ENCODE assay signal across 27 cellular contexts in the genomic region with DNA sequence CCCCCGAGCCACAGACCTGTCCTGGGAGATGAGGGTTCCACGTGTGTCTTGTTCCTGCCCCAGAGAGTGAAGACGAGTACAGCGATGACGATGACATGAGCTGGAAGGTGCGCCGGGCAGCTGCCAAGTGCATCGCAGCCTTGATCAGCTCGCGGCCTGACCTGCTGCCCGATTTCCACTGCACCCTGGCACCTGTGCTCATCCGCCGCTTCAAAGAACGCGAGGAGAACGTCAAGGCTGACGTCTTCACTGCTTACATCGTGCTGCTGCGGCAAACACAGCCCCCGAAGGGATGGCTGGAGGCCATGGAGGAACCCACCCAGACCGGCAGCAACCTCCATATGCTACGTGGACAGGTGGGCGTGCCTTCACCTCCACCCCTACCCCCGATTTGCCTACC. TPM values are rescaled to one million over a fixed set of nuclear protein-coding genes. Genes with fewer than 3 reads are reported as not detected.
DNase-seq lines count a peak whose midpoint lies in the region; ATAC-seq, FAIRE-seq and TF ChIP-seq lines count a peak whose summit lies in the region.
"Had no signal": no experiment of that assay in that cellular context is flagged by ENCODE, and none has a peak within 500 bp of the region (broad histone marks: within the 10 kb centered on the region; RNA-seq: fewer than 3 reads in every experiment).

No MANE protein-coding gene starts in this region.

- CTCF ChIA-PET in K562 (lab: Yijun Ruan, JAX; ENCODE audit: low intra/inter-chr PET ratio): no interaction called here

- H3K23ac ChIP-seq in neuronal stem cell (ENCODE audit: low read depth, low read length, poor library complexity): no peak overlapping the region

- H3K36me3 ChIP-seq in K562 (ENCODE audit: control insufficient read depth, insufficient read depth, low read length) (peaks cover 62% of the 10 kb centered on the region; the same call in 1 of the 3 replicates), neuronal stem cell (replicated peaks in 1 of 2; ENCODE audit: control insufficient read depth in 2 of 2, insufficient read depth in 2 of 2, low read length in 2 of 2) (peaks cover 7 to 20% of the 10 kb centered on the region in 2 donors), psoas muscle (ENCODE audit: insufficient read depth in 1 of 2, low read depth in 1 of 2) (peaks cover 0 to 88% of the 10 kb centered on the region in 2 donors)
- H3K36me3 ChIP-seq: BE2C had no signal

- intact Hi-C loops in K562 (cut with micrococcal nuclease): no loop called here
- intact Hi-C loops in psoas muscle (cut with DNase I): no loop called here

- H4K91ac ChIP-seq in neuronal stem cell (ENCODE audit: low read depth, low read length, poor library complexity): no peak overlapping the region

- H3K27me3 ChIP-seq in K562 (ENCODE audit: control insufficient read depth in 2 of 2, insufficient read depth in 2 of 2, low read length in 2 of 2): no peaks in the 10 kb centered on the region
- H3K27me3 ChIP-seq in neuronal stem cell (ENCODE audit: control insufficient read depth in 3 of 3, insufficient read depth in 3 of 3, low read depth in 1 of 3, low read length in 3 of 3): no peaks in the 10 kb centered on the region
- no peaks in the 10 kb centered on the region for H3K27me3 ChIP-seq in psoas muscle (ENCODE audit: insufficient read depth in 3 of 3, low read length in 2 of 3)
- H3K27me3 ChIP-seq: BE2C; BLaER1 treated with 17β-estradiol and CSF1 and Interleukin-3, amounts not matched to agents 10 nM and 100 nM had no signal

- TF ChIP-seq EP300 in K562 (IDR thresholded peaks at IDR 0.05; ENCODE audit: low read length): no peak

- WGBS in K562 (ENCODE audit: insufficient coverage, low coverage, missing lambda C conversion rate): 73% methylated on average over 24 of the region's 24 CpGs
- WGBS in neuronal stem cell (ENCODE audit: extremely low coverage in 2 of 2, insufficient read length in 2 of 2, insufficient replicate concordance in 1 of 2), 2 donors: no CpG with 5 or more reads among the region's 24 CpGs
- 78 to 84% (median 84%) methylated on average over 24 of the region's 24 CpGs for WGBS in psoas muscle, 3 donors

- POLR2A ChIA-PET in K562 (lab: Yijun Ruan, JAX): interaction anchor here (0.6 to 6.0 kb wide), 4 partner anchors 11 to 73 kb away, joined by 3 to 61 read pairs (median 3); a partner anchor contains a TSS

- H3K9me1 ChIP-seq in K562 (ENCODE audit: control insufficient read depth, insufficient read depth, low read length): no peaks in the 10 kb centered on the region

- TF ChIP-seq POLR2A in K562 (conservative IDR thresholded peaks at IDR 0.05): no peak

- no peak overlapping the region for H2AFZ ChIP-seq in K562 (ENCODE audit: low read depth, low read length)
- no peak overlapping the region for H2AFZ ChIP-seq in neuronal stem cell (ENCODE audit: low read length)

- H2BK12ac ChIP-seq in neuronal stem cell (ENCODE audit: low read length): no peak overlapping the region

- DNase-seq in K562 (ENCODE audit: extremely low read depth in 1 of 4, low spot score in 3 of 4) (no peak), neuronal stem cell (ENCODE audit: low spot score) (no peak), psoas muscle (no peak), NCI-H1694 treated with DMSO at 0.1 percent for 48 hours (lab: John Stamatoyannopoulos, UW) (no peak)
- no peak for DNase-seq in stimulated activated CD4-positive, alpha-beta T cell treated with anti-CD3 and anti-CD28 coated beads, Interleukin-12 subunit alpha, Interleukin-12 subunit beta, amount 100 ng/mL, for 4 hours
- DNase-seq: 8988T; ACHN; AML-193; BE2C; CD4-positive, alpha-beta T cell; CD8-positive, alpha-beta memory T cell; DMS 273 treated with DMSO at 0.1 percent for 48 hours; DMS79; GF-D8; GOT3; HFFc6 had no signal

- H2BK15ac ChIP-seq in neuronal stem cell (ENCODE audit: low read length): no peak overlapping the region

- H4K8ac ChIP-seq in neuronal stem cell (ENCODE audit: low read depth, low read length): no peak overlapping the region

- no peak for TF ChIP-seq CTCF in K562 (IDR thresholded peaks at IDR 0.05 in 2 of 3, conservative IDR thresholded peaks at IDR 0.05 in 1 of 3; ENCODE audit: insufficient read depth in 2 of 3, low read depth in 1 of 3, low read length in 3 of 3)
- no peak for TF ChIP-seq CTCF in psoas muscle (IDR thresholded peaks at IDR 0.05)

- H3K14ac ChIP-seq in neuronal stem cell (ENCODE audit: low read length): peak overlapping the region; percentile 31

- H2BK120ac ChIP-seq in neuronal stem cell (ENCODE audit: low read depth, low read length): no peak overlapping the region

- H3K4me2 ChIP-seq in K562 (ENCODE audit: insufficient read depth, low read length) (no peak overlapping the region), neuronal stem cell (ENCODE audit: insufficient read depth, low read length, poor library complexity, severe bottlenecking) (no peak overlapping the region)
- H3K4me2 ChIP-seq: A549; BLaER1 treated with 17β-estradiol and CSF1 and Interleukin-3, amounts not matched to agents 10 nM and 100 nM had no signal

- no peak for FAIRE-seq in K562 (lab: Jason Lieb, UNC)
- FAIRE-seq: A549, D721Med, GM12891, GM18507, H54 had no signal

- H4K20me1 ChIP-seq in K562 (replicated peaks; ENCODE audit: control insufficient read depth, insufficient read depth, low read length): no peaks in the 10 kb centered on the region; the same call in 1 of the 2 replicates

- H2AK5ac ChIP-seq in neuronal stem cell (ENCODE audit: low read depth, low read length): no peak overlapping the region

- H3K27ac ChIP-seq in K562 (ENCODE audit: extremely low read depth, low read depth, low read length) (no peak overlapping the region), neuronal stem cell (replicated peaks; ENCODE audit: low read length) (no peak overlapping the region), psoas muscle (peak overlapping the region; percentile 36)
- H3K27ac ChIP-seq: A549; BLaER1 treated with 17β-estradiol and CSF1 and Interleukin-3, amounts not matched to agents 10 nM and 100 nM had no signal

- H2BK5ac ChIP-seq in neuronal stem cell (ENCODE audit: low read length): no peak overlapping the region

- H3K9me3 ChIP-seq in K562 (replicated peaks; ENCODE audit: control insufficient read depth, insufficient read depth, low read depth, low read length) (no peaks in the 10 kb centered on the region), neuronal stem cell (replicated peaks in 1 of 2; ENCODE audit: control insufficient read depth in 2 of 2, insufficient read depth in 1 of 2, low read depth in 1 of 2, low read length in 2 of 2) (no peaks in the 10 kb centered on the region), psoas muscle (no peaks in the 10 kb centered on the region)
- H3K9me3 ChIP-seq: A549; BE2C; BLaER1 treated with 17β-estradiol and CSF1 and Interleukin-3, amounts not matched to agents 10 nM and 100 nM; HAP-1 had no signal

- in situ Hi-C loops in K562 (cut with MboI): no loop called here

- H3K4me3 ChIP-seq in K562 (no peak overlapping the region), neuronal stem cell (ENCODE audit: low read length in 2 of 2) (peak overlapping the region in 1 of 2 donors; percentile 56), psoas muscle (no peak overlapping the region)
- H3K4me3 ChIP-seq: A549; BLaER1 treated with 17β-estradiol and CSF1 and Interleukin-3, amounts not matched to agents 10 nM and 100 nM; HAP-1 had no signal

- H3K79me2 ChIP-seq in K562 (ENCODE audit: control insufficient read depth, insufficient read depth, low read length): no peaks in the 10 kb centered on the region

- peak overlapping the region; percentile 35 for H3K18ac ChIP-seq in neuronal stem cell (ENCODE audit: low read length)

- H3K79me1 ChIP-seq in neuronal stem cell (ENCODE audit: low read depth, low read length): no peaks in the 10 kb centered on the region

- H3K4me1 ChIP-seq in K562 (replicated peaks in 1 of 2; ENCODE audit: control insufficient read depth in 2 of 2, insufficient read depth in 2 of 2, low read length in 2 of 2): peaks cover 9 to 29% of the 10 kb centered on the region in 2 experiments; a peak in 4 of 5 replicates
- peaks cover 4 to 6% of the 10 kb centered on the region in 2 donors for H3K4me1 ChIP-seq in neuronal stem cell (ENCODE audit: control insufficient read depth in 2 of 2, insufficient read depth in 1 of 2, low read depth in 1 of 2, low read length in 2 of 2)
- peaks cover 23% of the 10 kb centered on the region for H3K4me1 ChIP-seq in psoas muscle
- H3K4me1 ChIP-seq: BE2C, HAP-1 had no signal

- no peak overlapping the region for H3K9ac ChIP-seq in K562 (ENCODE audit: insufficient read depth in 1 of 2, low read depth in 2 of 2, low read length in 2 of 2)
- H3K9ac ChIP-seq in neuronal stem cell (ENCODE audit: low read depth, low read length, poor library complexity): no peak overlapping the region
- H3K9ac ChIP-seq: BLaER1 treated with 17β-estradiol and CSF1 and Interleukin-3, amounts not matched to agents 10 nM and 100 nM had no signal

- BruUV-seq in K562 (replicated peaks; lab: Mats Ljungman, UMichigan): no TSS peak

- TF ChIP-seq RAD21 in K562 (CRISPR knock-in tag; conservative IDR thresholded peaks at IDR 0.05 in 1 of 2, IDR thresholded peaks at IDR 0.05 in 1 of 2): no peak

- no peak for ATAC-seq in K562
- no peak for ATAC-seq in psoas muscle
- no peak for ATAC-seq in GM19324 (IDR thresholded peaks at IDR 0.05; ENCODE audit: low FRiP score, unreplicated experiment)

- H3K4ac ChIP-seq in neuronal stem cell (ENCODE audit: low read length): no peak overlapping the region

RNA-seq across cellular contexts. Expression of a gene that starts 18.6 kb away (rescaled TPM):
- total RNA-seq in K562 (2011; cell fraction: chromatin; rRNA removed; ENCODE audit: low replicate concordance): 16.3 and 50.5 TPM in 2 replicates
- 28.2 and 28.5 TPM in 2 replicates for total RNA-seq in K562 (2011; cell fraction: nucleolus; rRNA removed)
- 14.7 and 16.9 TPM in 2 replicates for total RNA-seq in K562 (2011; cell fraction: nucleoplasm; rRNA removed)
- 6.4 and 7.8 TPM in 2 replicates for total RNA-seq in K562 (2014; rRNA removed)
- 2.5 and 3.1 TPM in 2 replicates for total RNA-seq in K562 (2014; rRNA removed; fragmentation: Illumina TruSeq; extraction: Trizol)
- 4.3 and 4.9 TPM in 2 replicates for total RNA-seq in K562 (2015; rRNA removed; fragmentation: Illumina TruSeq; extraction: Trizol)
- total RNA-seq in K562 (2021): 14.2 and 14.9 TPM in 2 replicates
- 4.6 and 5.0 TPM in 2 replicates for polyA plus RNA-seq in K562 (2011; rRNA removed)
- polyA plus RNA-seq in K562 (2011; cell fraction: cytosol; rRNA removed): 3.2 and 10.0 TPM in 2 replicates
- polyA plus RNA-seq in K562 (2011; cell fraction: nucleus; rRNA removed): 10.2 and 21.2 TPM in 2 replicates
- 6.1 and 10.3 TPM in 2 replicates for polyA plus RNA-seq in K562 (2012)
- polyA plus RNA-seq in K562 (2014; fragmentation: Illumina TruSeq; extraction: Trizol): 4.2 and 6.5 TPM in 2 replicates
- 1 to 10 TPM in 1 of 2 experiments, under 1 TPM in 1; 0.91 to 1.4 TPM for polyA plus RNA-seq in K562 (2014; fragmentation: Nextera tagmentation; extraction: Ambion mirVana)
- 7.6 and 7.7 TPM in 2 replicates for polyA plus RNA-seq in K562 (2014; rRNA removed)
- polyA minus RNA-seq in K562 (2011; rRNA and poly(A)+ RNA removed): 3.8 and 8.1 TPM in 2 replicates
- polyA minus RNA-seq in K562 (2011; cell fraction: cytosol; rRNA and poly(A)+ RNA removed): 7.7 and 7.8 TPM in 2 replicates
- polyA minus RNA-seq in K562 (2011; cell fraction: nucleus; rRNA and poly(A)+ RNA removed): 10.2 and 10.9 TPM in 2 replicates
- polyA plus RNA-seq in neuronal stem cell (2013, experiment 1 of 2): 3.1 TPM
- 3.1 TPM for polyA plus RNA-seq in neuronal stem cell (2013, experiment 2 of 2)
- 100 to 1,000 TPM; 128 to 220 (median 138) TPM for total RNA-seq in psoas muscle
- 10 to 100 TPM in 2 of 3 donors, 1 to 10 TPM in 1; 3.7 to 65.3 (median 48.8) TPM for polyA plus RNA-seq in psoas muscle
- polyA plus RNA-seq: CD14-positive monocyte had no signal

RNA-seq across cellular contexts. Expression of a gene that starts 26.3 kb away (rescaled TPM):
- 321 and 449 TPM in 2 replicates for total RNA-seq in K562 (2011; cell fraction: chromatin; rRNA removed; ENCODE audit: low replicate concordance)
- 553 and 562 TPM in 2 replicates for total RNA-seq in K562 (2011; cell fraction: nucleolus; rRNA removed)
- 913 and 2,354 TPM in 2 replicates for total RNA-seq in K562 (2011; cell fraction: nucleoplasm; rRNA removed)
- total RNA-seq in K562 (2014; rRNA removed) (3,132 and 3,347 TPM in 2 replicates), K562 (2014; rRNA removed; fragmentation: Illumina TruSeq; extraction: Trizol) (4,513 and 4,632 TPM in 2 replicates), K562 (2015; rRNA removed; fragmentation: Illumina TruSeq; extraction: Trizol) (4,527 and 4,779 TPM in 2 replicates), K562 (2021) (2,738 and 3,009 TPM in 2 replicates), psoas muscle (1,000 to 10,000 TPM; 1,418 to 1,919 (median 1,477) TPM)
- polyA plus RNA-seq in K562 (2011; rRNA removed) (4,861 and 5,231 TPM in 2 replicates), K562 (2014; fragmentation: Illumina TruSeq; extraction: Trizol) (5,815 and 6,200 TPM in 2 replicates), K562 (2014; fragmentation: Nextera tagmentation; extraction: Ambion mirVana) (1,000 to 10,000 TPM; 3,469 to 4,286 TPM), K562 (2014; rRNA removed) (4,142 and 5,104 TPM in 2 replicates), psoas muscle (1,000 to 10,000 TPM; 2,325 to 2,939 (median 2,347) TPM)
- 2,530 and 2,776 TPM in 2 replicates for polyA plus RNA-seq in K562 (2011; cell fraction: cytosol; rRNA removed)
- polyA plus RNA-seq in K562 (2011; cell fraction: nucleus; rRNA removed): 1,377 and 2,422 TPM in 2 replicates
- polyA plus RNA-seq in K562 (2012): 4,850 and 6,211 TPM in 2 replicates
- 3,010 and 3,339 TPM in 2 replicates for polyA minus RNA-seq in K562 (2011; rRNA and poly(A)+ RNA removed)
- polyA minus RNA-seq in K562 (2011; cell fraction: cytosol; rRNA and poly(A)+ RNA removed): 1,491 and 1,656 TPM in 2 replicates
- 319 and 489 TPM in 2 replicates for polyA minus RNA-seq in K562 (2011; cell fraction: nucleus; rRNA and poly(A)+ RNA removed)
- 2,661 TPM for polyA plus RNA-seq in neuronal stem cell (2013, experiment 1 of 2)
- polyA plus RNA-seq in neuronal stem cell (2013, experiment 2 of 2): 2,611 TPM

RNA-seq across cellular contexts. Expression of a gene that starts 56.0 kb away (rescaled TPM):
- total RNA-seq in K562 (2011; cell fraction: chromatin; rRNA removed; ENCODE audit: low replicate concordance): not detected in 2 replicates
- not detected in 2 replicates for total RNA-seq in K562 (2011; cell fraction: nucleolus; rRNA removed)
- total RNA-seq in K562 (2011; cell fraction: nucleoplasm; rRNA removed): not detected in 2 replicates
- not detected in 2 replicates for total RNA-seq in K562 (2014; rRNA removed)
- not detected in 2 replicates for total RNA-seq in K562 (2014; rRNA removed; fragmentation: Illumina TruSeq; extraction: Trizol)
- not detected in 2 replicates for total RNA-seq in K562 (2015; rRNA removed; fragmentation: Illumina TruSeq; extraction: Trizol)
- total RNA-seq in K562 (2021): not detected in 2 replicates
- polyA plus RNA-seq in K562 (2011; rRNA removed): 0.31 TPM in 1 of 2 replicates, not detected in the other
- not detected in 2 replicates for polyA plus RNA-seq in K562 (2011; cell fraction: cytosol; rRNA removed)
- not detected in 2 replicates for polyA plus RNA-seq in K562 (2011; cell fraction: nucleus; rRNA removed)
- polyA plus RNA-seq in K562 (2012): not detected in 2 replicates
- polyA plus RNA-seq in K562 (2014; fragmentation: Illumina TruSeq; extraction: Trizol): not detected in 2 replicates
- polyA plus RNA-seq in K562 (2014; fragmentation: Nextera tagmentation; extraction: Ambion mirVana): under 1 TPM; 0.11 to 0.14 TPM
- polyA plus RNA-seq in K562 (2014; rRNA removed): not detected in 2 replicates
- not detected in 2 replicates for polyA minus RNA-seq in K562 (2011; rRNA and poly(A)+ RNA removed)
- not detected in 2 replicates for polyA minus RNA-seq in K562 (2011; cell fraction: cytosol; rRNA and poly(A)+ RNA removed)
- not detected in 2 replicates for polyA minus RNA-seq in K562 (2011; cell fraction: nucleus; rRNA and poly(A)+ RNA removed)
- 0.03 TPM for polyA plus RNA-seq in neuronal stem cell (2013, experiment 1 of 2)
- polyA plus RNA-seq in neuronal stem cell (2013, experiment 2 of 2): not detected
- total RNA-seq in psoas muscle: 1 to 10 TPM in 3 of 4 donors, under 1 TPM in 1; 0.59 to 4.4 (median 2.3) TPM
- under 1 TPM; 0.30 to 0.52 (median 0.40) TPM for polyA plus RNA-seq in psoas muscle
- total RNA-seq: CD4-positive, alpha-beta T cell; CD8-positive, alpha-beta memory T cell; Daoy; G401 had no signal
- polyA plus RNA-seq: CD8-positive, alpha-beta memory T cell had no signal
